In genomic region chr17:42399948-42400843, GRCh38 we compare ENCODE assay signal across 1 cellular context.
TF ChIP-seq lines count a peak whose summit lies in the region.

No MANE protein-coding gene starts in this region.

TF ChIP-seq in IMR-90, 13 proteins besides CTCF, POLR2A, EP300 and RAD21 (continued from another document):
- TF ChIP-seq ELK1 (IDR thresholded peaks at IDR 0.05; ENCODE audit: borderline replicate concordance, low read depth, low read length) (no peak), CHD1 (IDR thresholded peaks at IDR 0.05; ENCODE audit: low read depth, low read length) (no peak), RFX5 (IDR thresholded peaks at IDR 0.05; ENCODE audit: low read depth, low read length) (no peak), CEBPB (IDR thresholded peaks at IDR 0.05; ENCODE audit: low read depth, low read length) (no peak), SMC3 (IDR thresholded peaks at IDR 0.05; ENCODE audit: low read depth, low read length) (no peak), FOS (IDR thresholded peaks at IDR 0.05; ENCODE audit: low read depth, low read length) (no peak), MAZ (IDR thresholded peaks at IDR 0.05; ENCODE audit: borderline replicate concordance, low read depth, low read length) (no peak), BHLHE40 (IDR thresholded peaks at IDR 0.05; ENCODE audit: low read depth, low read length) (no peak)
- TF ChIP-seq, protein P1, sequence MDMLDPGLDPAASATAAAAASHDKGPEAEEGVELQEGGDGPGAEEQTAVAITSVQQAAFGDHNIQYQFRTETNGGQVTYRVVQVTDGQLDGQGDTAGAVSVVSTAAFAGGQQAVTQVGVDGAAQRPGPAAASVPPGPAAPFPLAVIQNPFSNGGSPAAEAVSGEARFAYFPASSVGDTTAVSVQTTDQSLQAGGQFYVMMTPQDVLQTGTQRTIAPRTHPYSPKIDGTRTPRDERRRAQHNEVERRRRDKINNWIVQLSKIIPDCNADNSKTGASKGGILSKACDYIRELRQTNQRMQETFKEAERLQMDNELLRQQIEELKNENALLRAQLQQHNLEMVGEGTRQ (IDR thresholded peaks at IDR 0.05; ENCODE audit: low read depth, low read length): no peak
